Comparison of ENCODE assay signal across 1 cellular context in the genomic region with DNA sequence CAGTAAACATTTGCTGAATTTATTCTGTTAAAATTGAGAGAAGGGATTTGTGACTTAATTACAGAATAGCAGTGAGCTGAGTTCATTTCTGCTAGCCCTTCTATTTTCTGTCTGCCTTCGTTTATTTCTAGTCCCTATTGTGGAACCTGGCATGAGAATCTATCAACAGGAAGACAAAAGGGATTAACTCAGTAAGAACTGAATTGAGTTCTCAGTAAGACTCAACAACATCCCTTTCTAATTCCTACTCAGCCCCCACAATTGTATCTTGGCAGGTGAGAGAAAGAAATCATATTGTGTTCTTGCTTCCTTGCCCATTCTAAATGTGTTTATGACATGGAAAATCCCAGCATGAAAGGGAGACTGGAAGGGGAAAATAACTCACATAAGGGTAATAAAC.
TF ChIP-seq lines count a peak whose summit lies in the region.

No MANE protein-coding gene starts in this region.

TF ChIP-seq in GM23338, 12 proteins besides CTCF, POLR2A, EP300 and RAD21 (continued from another document):
- no peak for TF ChIP-seq EZH2 (IDR thresholded peaks at IDR 0.05; ENCODE audit: low read depth, unreplicated experiment)
- TF ChIP-seq, protein P1, sequence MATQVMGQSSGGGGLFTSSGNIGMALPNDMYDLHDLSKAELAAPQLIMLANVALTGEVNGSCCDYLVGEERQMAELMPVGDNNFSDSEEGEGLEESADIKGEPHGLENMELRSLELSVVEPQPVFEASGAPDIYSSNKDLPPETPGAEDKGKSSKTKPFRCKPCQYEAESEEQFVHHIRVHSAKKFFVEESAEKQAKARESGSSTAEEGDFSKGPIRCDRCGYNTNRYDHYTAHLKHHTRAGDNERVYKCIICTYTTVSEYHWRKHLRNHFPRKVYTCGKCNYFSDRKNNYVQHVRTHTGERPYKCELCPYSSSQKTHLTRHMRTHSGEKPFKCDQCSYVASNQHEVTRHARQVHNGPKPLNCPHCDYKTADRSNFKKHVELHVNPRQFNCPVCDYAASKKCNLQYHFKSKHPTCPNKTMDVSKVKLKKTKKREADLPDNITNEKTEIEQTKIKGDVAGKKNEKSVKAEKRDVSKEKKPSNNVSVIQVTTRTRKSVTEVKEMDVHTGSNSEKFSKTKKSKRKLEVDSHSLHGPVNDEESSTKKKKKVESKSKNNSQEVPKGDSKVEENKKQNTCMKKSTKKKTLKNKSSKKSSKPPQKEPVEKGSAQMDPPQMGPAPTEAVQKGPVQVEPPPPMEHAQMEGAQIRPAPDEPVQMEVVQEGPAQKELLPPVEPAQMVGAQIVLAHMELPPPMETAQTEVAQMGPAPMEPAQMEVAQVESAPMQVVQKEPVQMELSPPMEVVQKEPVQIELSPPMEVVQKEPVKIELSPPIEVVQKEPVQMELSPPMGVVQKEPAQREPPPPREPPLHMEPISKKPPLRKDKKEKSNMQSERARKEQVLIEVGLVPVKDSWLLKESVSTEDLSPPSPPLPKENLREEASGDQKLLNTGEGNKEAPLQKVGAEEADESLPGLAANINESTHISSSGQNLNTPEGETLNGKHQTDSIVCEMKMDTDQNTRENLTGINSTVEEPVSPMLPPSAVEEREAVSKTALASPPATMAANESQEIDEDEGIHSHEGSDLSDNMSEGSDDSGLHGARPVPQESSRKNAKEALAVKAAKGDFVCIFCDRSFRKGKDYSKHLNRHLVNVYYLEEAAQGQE (IDR thresholded peaks at IDR 0.05; ENCODE audit: unreplicated experiment), result no peak
- no peak for TF ChIP-seq POLR2AphosphoS5 (IDR thresholded peaks at IDR 0.05; ENCODE audit: low read depth)
- no peak for TF ChIP-seq EZH2phosphoT487 (IDR thresholded peaks at IDR 0.05; ENCODE audit: unreplicated experiment)
- TF ChIP-seq CREB1 (CRISPR knock-in tag; IDR thresholded peaks at IDR 0.05; ENCODE audit: low read depth), result no peak
